In the genomic region with DNA sequence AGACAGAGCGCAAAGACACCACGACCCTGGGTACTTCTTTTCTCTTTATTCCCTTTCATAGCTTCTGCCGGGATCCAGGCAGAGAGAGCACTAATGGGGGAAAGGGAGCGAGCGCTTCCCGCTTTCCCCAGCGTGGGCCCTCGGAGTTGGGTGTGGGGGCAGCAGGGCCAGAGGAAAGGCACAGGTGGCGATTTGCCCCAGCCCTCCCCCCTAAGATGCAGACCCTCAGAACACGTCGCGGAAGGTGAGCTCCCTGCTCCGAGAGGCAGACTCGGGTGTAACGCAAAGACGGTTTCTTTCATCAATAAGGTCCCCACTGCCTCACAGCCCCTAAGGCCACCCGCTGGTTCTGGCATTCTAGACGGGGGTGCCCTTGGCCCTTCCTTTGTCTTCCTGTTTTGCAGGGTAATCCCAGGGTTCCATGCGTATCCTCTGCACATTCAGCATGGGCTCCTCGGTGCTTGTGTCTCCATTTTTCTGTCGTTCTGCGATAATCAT, we compare ENCODE assay signal across 8 cellular contexts.
DNase-seq lines count a peak whose midpoint lies in the region; FAIRE-seq and TF ChIP-seq lines count a peak whose summit lies in the region.

No MANE protein-coding gene starts in this region.

- H3K4me3 ChIP-seq in AG04449 (ENCODE audit: low read depth, low read length) (peak overlapping the region; percentile 81), HUES6 (ENCODE audit: low read depth, low read length) (peak overlapping the region; percentile 99), brain microvascular endothelial cell (ENCODE audit: low read depth, low read length) (peak overlapping the region; percentile 79), mucosa of rectum (ENCODE audit: low read length in 2 of 2) (peak overlapping the region; percentile 81 to 88)

- H3K36me3 ChIP-seq in HUES6 (ENCODE audit: control insufficient read depth, insufficient read depth, low read length) (peaks cover 46% of the 10 kb centered on the region), brain microvascular endothelial cell (replicated peaks) (peaks cover 45% of the 10 kb centered on the region), mucosa of rectum (ENCODE audit: control insufficient read depth in 2 of 2, insufficient read depth in 2 of 2, low read length in 2 of 2) (peaks cover 19 to 32% of the 10 kb centered on the region in 2 donors)

- in situ Hi-C loops in brain microvascular endothelial cell (cut with HindIII; ENCODE audit: low pct_ligation_motif_present, low sequenced_read_pairs) = no loop called here

- H3K9me3 ChIP-seq in HUES6 (ENCODE audit: control insufficient read depth, insufficient read depth, low read depth, low read length) (no peaks in the 10 kb centered on the region), mucosa of rectum (ENCODE audit: control insufficient read depth in 2 of 2, low read length in 2 of 2) (no peaks in the 10 kb centered on the region)

- CTCF ChIA-PET in AG04449 (lab: Yijun Ruan, JAX) = interaction anchor here (1.3 to 1.4 kb wide), 3 partner anchors 26 to 66 kb away, joined by 3 to 7 read pairs (median 4); a partner anchor contains a TSS

- no peaks in the 10 kb centered on the region for H3K27me3 ChIP-seq in HUES6 (ENCODE audit: control insufficient read depth, insufficient read depth, low read length)
- no peaks in the 10 kb centered on the region for H3K27me3 ChIP-seq in brain microvascular endothelial cell (replicated peaks)
- H3K27me3 ChIP-seq in mucosa of rectum (ENCODE audit: control insufficient read depth in 2 of 2, insufficient read depth in 2 of 2, low read length in 2 of 2) = no peaks in the 10 kb centered on the region

- POLR2A ChIA-PET in AG04449 (lab: Yijun Ruan, JAX) = interaction anchor here (1.0 to 4.3 kb wide), 3 partner anchors 10 to 80 kb away, joined by 3 to 31 read pairs (median 4); a partner anchor contains a TSS

- no peak for FAIRE-seq in D721Med (lab: Jason Lieb, UNC)

- DNase-seq in AG04449 (ENCODE audit: low read depth, low spot score) (no peak), brain microvascular endothelial cell (no peak), D721Med (ENCODE audit: insufficient read length, low spot score) (no peak), NCI-H524 (lab: John Stamatoyannopoulos, UW) (no peak), kidney tubule cell (ENCODE audit: low spot score) (no peak)
- no peak for DNase-seq in activated CD4-positive, alpha-beta T cell treated with anti-CD3 and anti-CD28 coated beads, Interleukin-2, amount 50 U/mL, for 4 hours

- H3K9ac ChIP-seq in HUES6 (ENCODE audit: low read length) (peak overlapping the region; percentile 98), mucosa of rectum (ENCODE audit: low read depth in 1 of 2, low read length in 2 of 2) (peak overlapping the region; percentile 78 to 79)

- H3K27ac ChIP-seq in HUES6 (ENCODE audit: low read depth, low read length) (peak overlapping the region; percentile 94), brain microvascular endothelial cell (peak overlapping the region; percentile 63), mucosa of rectum (ENCODE audit: low read depth in 2 of 2, low read length in 2 of 2) (peak overlapping the region; percentile 90 to 91)

- peaks cover 15% of the 10 kb centered on the region for H3K4me1 ChIP-seq in HUES6 (ENCODE audit: control insufficient read depth, insufficient read depth, low read length)
- H3K4me1 ChIP-seq in mucosa of rectum (ENCODE audit: control insufficient read depth in 2 of 2, insufficient read depth in 2 of 2, low read length in 2 of 2) = peaks cover 27 to 34% of the 10 kb centered on the region in 2 donors

- no peak for TF ChIP-seq CTCF in AG04449 (IDR thresholded peaks at IDR 0.05; ENCODE audit: insufficient read depth, low read length, missing control alignments)
- TF ChIP-seq CTCF in brain microvascular endothelial cell (IDR thresholded peaks at IDR 0.05; ENCODE audit: low read depth, low read length, missing control alignments) = no peak
- TF ChIP-seq CTCF in D721Med (IDR thresholded peaks at IDR 0.05; ENCODE audit: insufficient read depth, missing control alignments) = no peak
